ENCODE assay signal across 8 cellular contexts in genomic region chr4:161320377-161320776, GRCh38.
DNase-seq lines count a peak whose midpoint lies in the region; ATAC-seq, FAIRE-seq and TF ChIP-seq lines count a peak whose summit lies in the region.

No MANE protein-coding gene starts in this region.

- H3K27me3 ChIP-seq in WERI-Rb-1 (ENCODE audit: insufficient read depth, low read depth, severe bottlenecking) (no peaks in the 10 kb centered on the region), gastrocnemius medialis (no peaks in the 10 kb centered on the region)

- no peak for FAIRE-seq in HTR-8/SVneo (lab: Jason Lieb, UNC)

- DNase-seq in HTR-8/SVneo (ENCODE audit: insufficient read length, low spot score): peak; percentile 8
- DNase-seq in WERI-Rb-1: peak; percentile 62
- peak; percentile 31 for DNase-seq in myocyte (ENCODE audit: low read depth)
- no peak for DNase-seq in gastrocnemius medialis
- no peak for DNase-seq in omental fat pad (ENCODE audit: low spot score)
- no peak for DNase-seq in NCI-H345 treated with DMSO at 0.1 percent for 48 hours (lab: John Stamatoyannopoulos, UW; ENCODE audit: unreplicated experiment)

- H3K36me3 ChIP-seq in WERI-Rb-1 (no peaks in the 10 kb centered on the region), gastrocnemius medialis (no peaks in the 10 kb centered on the region)

- ATAC-seq in GM19025 (IDR thresholded peaks at IDR 0.05; ENCODE audit: low read depth, unreplicated experiment): peak; percentile 68
- ATAC-seq in gastrocnemius medialis: no peak
- no peak for ATAC-seq in omental fat pad (ENCODE audit: low FRiP score)

- intact Hi-C loops in gastrocnemius medialis (cut with DNase I; ENCODE audit: low total_unique reads): no loop called here

- TF ChIP-seq CTCF in C4-2B (conservative IDR thresholded peaks at IDR 0.05) (peak; percentile 71), WERI-Rb-1 (IDR thresholded peaks at IDR 0.05; ENCODE audit: low read depth, low read length) (peak; percentile 80), gastrocnemius medialis (IDR thresholded peaks at IDR 0.05 in 4 of 5, conservative IDR thresholded peaks at IDR 0.05 in 1 of 5) (no peak), omental fat pad (IDR thresholded peaks at IDR 0.05) (no peak)

- H3K4me1 ChIP-seq in gastrocnemius medialis: no peaks in the 10 kb centered on the region

- H3K4me3 ChIP-seq in WERI-Rb-1 (ENCODE audit: low read depth, low read length): no peak overlapping the region
- no peak overlapping the region for H3K4me3 ChIP-seq in gastrocnemius medialis

- no peaks in the 10 kb centered on the region for H3K9me3 ChIP-seq in WERI-Rb-1 (ENCODE audit: severe bottlenecking)
- H3K9me3 ChIP-seq in gastrocnemius medialis: no peaks in the 10 kb centered on the region

- H3K27ac ChIP-seq in C4-2B: no peak overlapping the region
- H3K27ac ChIP-seq in WERI-Rb-1: no peak overlapping the region
- no peak overlapping the region for H3K27ac ChIP-seq in gastrocnemius medialis

- in situ Hi-C loops in gastrocnemius medialis (cut with MboI; ENCODE audit: low sequenced_read_pairs in 4 of 4): no loop called here

- TF ChIP-seq POLR2A in gastrocnemius medialis (IDR thresholded peaks at IDR 0.05): no peak

Comparison
In these comparisons a context has a peak if more than half of its experiments do, and no peak if none do; other contexts are left out.
1. CTCF ChIP-seq: peak in C4-2B (single experiment) and WERI-Rb-1 (single experiment); none in gastrocnemius medialis (0 of 5) and omental fat pad (0 of 3).
2. DNase-seq: peak in HTR-8/SVneo (single experiment), WERI-Rb-1 (single experiment) and myocyte (single experiment); none in gastrocnemius medialis (0 of 2), omental fat pad (single experiment) and NCI-H345 treated with DMSO at 0.1 percent for 48 hours (single experiment).